In the genomic region with DNA sequence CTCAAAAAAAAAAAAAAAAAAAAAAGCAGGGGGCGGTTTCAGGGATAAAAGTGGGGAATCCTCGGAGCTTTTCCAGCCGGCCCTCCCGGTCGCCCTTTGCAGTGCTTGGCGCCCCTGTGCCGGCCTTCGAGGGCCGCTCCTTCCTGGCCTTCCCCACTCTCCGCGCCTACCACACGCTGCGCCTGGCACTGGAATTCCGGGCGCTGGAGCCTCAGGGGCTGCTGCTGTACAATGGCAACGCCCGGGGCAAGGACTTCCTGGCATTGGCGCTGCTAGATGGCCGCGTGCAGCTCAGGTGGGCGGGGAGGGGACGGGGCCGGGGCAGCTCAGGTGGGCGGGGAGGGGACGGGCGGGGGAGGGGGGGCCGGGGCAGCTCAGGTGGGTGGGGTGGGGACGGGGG, we compare ENCODE assay signal across 32 cellular contexts. TPM values are rescaled to one million over a fixed set of nuclear protein-coding genes. Genes with fewer than 3 reads are reported as not detected.
"Had no signal": no experiment of that assay in that cellular context is flagged by ENCODE, and none has a peak within 500 bp of the region (broad histone marks: within the 10 kb centered on the region; RNA-seq: fewer than 3 reads in every experiment).

No MANE protein-coding gene starts in this region.

- H3K27me3 Mint-ChIP-seq: effector memory CD8-positive, alpha-beta T cell; naive thymus-derived CD8-positive, alpha-beta T cell; stimulated activated naive CD8-positive, alpha-beta T cell treated with anti-CD3 and anti-CD28 coated beads, Interleukin-15, amount 100 ng/mL, for 72 hours had no signal

- H3K4me2 ChIP-seq: smooth muscle cell had no signal

- ATAC-seq: effector memory CD8-positive, alpha-beta T cell; heart right ventricle; left ventricle myocardium superior; lower lobe of right lung; naive thymus-derived CD8-positive, alpha-beta T cell; sciatic nerve; stimulated activated naive CD8-positive, alpha-beta T cell treated with anti-CD3 and anti-CD28 coated beads, Interleukin-15, amount 100 ng/mL, for 72 hours; upper lobe of right lung had no signal

- FAIRE-seq: endometrium had no signal

- H3K27me3 ChIP-seq: esophagus squamous epithelium, heart right ventricle, right atrium auricular region, suprapubic skin, transverse colon, upper lobe of right lung, uterus had no signal

- H3K9me3 Mint-ChIP-seq: naive thymus-derived CD8-positive, alpha-beta T cell; nephron progenitor cell had no signal

- H3K9me3 ChIP-seq: esophagus squamous epithelium, heart right ventricle, lower lobe of right lung, prostate gland, right atrium auricular region, suprapubic skin, transverse colon, upper lobe of right lung, uterus had no signal

- H3K4me1 ChIP-seq: esophagus squamous epithelium, lower lobe of right lung, prostate gland, right atrium auricular region, upper lobe of right lung, uterus had no signal

- H3K27ac Mint-ChIP-seq: effector memory CD8-positive, alpha-beta T cell; naive thymus-derived CD8-positive, alpha-beta T cell; nephron progenitor cell; stimulated activated naive CD8-positive, alpha-beta T cell treated with anti-CD3 and anti-CD28 coated beads, Interleukin-15, amount 100 ng/mL, for 72 hours had no signal

- H3K27ac ChIP-seq: esophagus squamous epithelium, heart right ventricle, lower lobe of right lung, prostate gland, right atrium auricular region, suprapubic skin, transverse colon, upper lobe of right lung, uterus had no signal

- H3K4me1 Mint-ChIP-seq: stimulated activated naive CD8-positive, alpha-beta T cell treated with anti-CD3 and anti-CD28 coated beads, Interleukin-15, amount 100 ng/mL, for 72 hours had no signal

- H3K4me3 Mint-ChIP-seq: effector memory CD8-positive, alpha-beta T cell; naive thymus-derived CD8-positive, alpha-beta T cell; nephron progenitor cell; stimulated activated naive CD8-positive, alpha-beta T cell treated with anti-CD3 and anti-CD28 coated beads, Interleukin-15, amount 100 ng/mL, for 72 hours had no signal

- DNase-seq: cortex of kidney; effector memory CD8-positive, alpha-beta T cell; erythroblast; esophagus squamous epithelium; foreskin melanocyte; glutamatergic neuron; heart right ventricle; hippocampal formation; islet precursor cell; kidney glomerular epithelial cell; left ventricle myocardium superior; lower lobe of right lung; naive thymus-derived CD8-positive, alpha-beta T cell; nephron progenitor cell; nucleus accumbens; stimulated activated CD4-positive, alpha-beta T cell treated with anti-CD3 and anti-CD28 coated beads, Interleukin-12 subunit alpha, Interleukin-12 subunit beta, amount 100 ng/mL, for 4 hours; stimulated activated CD4-positive, alpha-beta T cell treated with anti-CD3 and anti-CD28 coated beads, Interleukin-1b, Interleukin-23, amount 100 ng/mL, for 48 hours; stimulated activated CD4-positive, alpha-beta T cell treated with anti-CD3 and anti-CD28 coated beads, Interleukin-4, amount 100 ng/mL, for 1 hour; stimulated activated CD8-positive, alpha-beta memory T cell treated with anti-CD3 and anti-CD28 coated beads, Interleukin-4, amount 100 ng/mL, for 48 hours; stimulated activated naive CD4-positive, alpha-beta T cell; stimulated activated naive CD8-positive, alpha-beta T cell treated with anti-CD3 and anti-CD28 coated beads, Interleukin-15, amount 100 ng/mL, for 72 hours; transverse colon; upper lobe of right lung; uterus had no signal

- H3K36me3 ChIP-seq: prostate gland, transverse colon, uterus had no signal

- H3K4me3 ChIP-seq: esophagus squamous epithelium, heart right ventricle, lower lobe of right lung, prostate gland, right atrium auricular region, smooth muscle cell, suprapubic skin, transverse colon, upper lobe of right lung, uterus had no signal

RNA-seq across cellular contexts. Expression of gene RNF223, which starts 25.3 kb away (rescaled TPM):
- total RNA-seq: heart right ventricle; left ventricle myocardium superior; mesenteric fat pad; naive thymus-derived CD8-positive, alpha-beta T cell; osteocyte; right atrium auricular region; sciatic nerve; uterus had no signal
- polyA plus RNA-seq: heart right ventricle; naive thymus-derived CD8-positive, alpha-beta T cell had no signal

RNA-seq across cellular contexts. Expression of gene HES4, which starts 48.9 kb away (rescaled TPM):
- total RNA-seq: naive thymus-derived CD8-positive, alpha-beta T cell had no signal
